Comparison of ENCODE assay signal across 14 cellular contexts in the genomic region with DNA sequence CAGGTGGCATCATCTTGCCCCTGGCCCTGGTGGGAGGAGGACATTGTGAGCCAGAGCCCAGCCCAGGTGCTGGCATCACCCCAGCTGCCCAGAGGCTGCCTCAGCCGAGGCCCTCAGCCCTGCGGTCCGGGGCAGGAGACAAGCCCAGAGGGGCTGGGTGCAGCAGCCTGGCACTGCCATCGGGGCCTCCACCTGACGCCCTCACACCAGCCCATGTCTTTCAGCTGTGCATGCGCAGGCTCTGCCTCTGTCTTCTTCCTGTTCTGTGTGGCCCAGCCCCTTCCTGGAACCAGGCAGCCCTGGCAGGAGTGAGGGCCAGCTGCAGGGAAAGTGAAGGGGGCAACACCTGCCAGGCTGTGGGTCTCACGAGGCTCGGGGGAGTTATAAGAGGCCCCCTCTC. TPM values are rescaled to one million over a fixed set of nuclear protein-coding genes. Genes with fewer than 3 reads are reported as not detected.
DNase-seq lines count a peak whose midpoint lies in the region; TF ChIP-seq lines count a peak whose summit lies in the region.
"Had no signal": no experiment of that assay in that cellular context is flagged by ENCODE, and none has a peak within 500 bp of the region (broad histone marks: within the 10 kb centered on the region; RNA-seq: fewer than 3 reads in every experiment).

No MANE protein-coding gene starts in this region.

- peaks cover 0 to 61% of the 10 kb centered on the region in 2 experiments; a peak in 2 of 3 replicates for H3K36me3 ChIP-seq in HEK293 (ENCODE audit: control insufficient read depth in 2 of 2, insufficient read depth in 1 of 2, low read length in 2 of 2)
- peaks cover 62% of the 10 kb centered on the region for H3K36me3 ChIP-seq in suprapubic skin

- peaks cover 7% of the 10 kb centered on the region for H3K36me3 Mint-ChIP-seq in activated naive CD4-positive, alpha-beta T cell treated with anti-CD3 and anti-CD28 coated beads, Interleukin-2, amount 50 U/mL, for 24 hours
- H3K36me3 Mint-ChIP-seq: natural killer cell had no signal

- no peaks in the 10 kb centered on the region for H3K9me3 ChIP-seq in HEK293 (ENCODE audit: control insufficient read depth, insufficient read depth, low read depth, low read length)
- no peaks in the 10 kb centered on the region for H3K9me3 ChIP-seq in suprapubic skin

- peak overlapping the region; percentile 23 for H3K4me3 Mint-ChIP-seq in activated naive CD4-positive, alpha-beta T cell treated with anti-CD3 and anti-CD28 coated beads, Interleukin-2, amount 50 U/mL, for 24 hours
- H3K4me3 Mint-ChIP-seq: natural killer cell had no signal

- TF ChIP-seq POLR2A in suprapubic skin (IDR thresholded peaks at IDR 0.05), result no peak

- H3K4me1 Mint-ChIP-seq in activated naive CD4-positive, alpha-beta T cell treated with anti-CD3 and anti-CD28 coated beads, Interleukin-2, amount 50 U/mL, for 24 hours, result peaks cover 50% of the 10 kb centered on the region

- no CpG with 5 or more reads among the region's 8 CpGs for WGBS in suprapubic skin

- no peak overlapping the region for H3K27ac Mint-ChIP-seq in activated naive CD4-positive, alpha-beta T cell treated with anti-CD3 and anti-CD28 coated beads, Interleukin-2, amount 50 U/mL, for 24 hours
- H3K27ac Mint-ChIP-seq: natural killer cell had no signal

- POLR2A ChIA-PET in HEK293 (lab: Yijun Ruan, JAX), result interaction anchor here (1.8 kb wide), 1 partner anchor 26 kb away, joined by 6 read pairs; a partner anchor contains a TSS

- H3K9me3 Mint-ChIP-seq in activated naive CD4-positive, alpha-beta T cell treated with anti-CD3 and anti-CD28 coated beads, Interleukin-2, amount 50 U/mL, for 24 hours, result no peaks in the 10 kb centered on the region
- H3K9me3 Mint-ChIP-seq: natural killer cell had no signal

- peak; percentile 22 for DNase-seq in stimulated activated CD4-positive, alpha-beta T cell treated with anti-CD3 and anti-CD28 coated beads, Interleukin-12 subunit alpha, Interleukin-12 subunit beta, amount 100 ng/mL, for 4 hours
- DNase-seq in stimulated activated CD4-positive, alpha-beta T cell treated with anti-CD3 and anti-CD28 coated beads, Interleukin-4, amount 100 ng/mL, for 24 hours, result no peak
- no peak for DNase-seq in suprapubic skin (ENCODE audit: low spot score in 2 of 2)
- DNase-seq in NK-92 (lab: John Stamatoyannopoulos, UW; ENCODE audit: unreplicated experiment), result no peak
- no peak for DNase-seq in NCI-H69 (lab: John Stamatoyannopoulos, UW)
- DNase-seq: activated gamma-delta T cell treated with Interleukin-2 at 50 U/mL for 16 hours, AML-193, DMS 273 treated with DMSO at 0.1 percent for 48 hours, islet precursor cell, natural killer cell, NCI-H1694, Right ventricle myocardium superior had no signal

- CTCF ChIA-PET in HEK293 (lab: Yijun Ruan, JAX), result interaction anchor here (0.8 to 2.8 kb wide), 4 partner anchors 16 to 91 kb away, joined by 4 to 11 read pairs (median 6); no protein-coding TSS in a partner anchor

- H3K27me3 ChIP-seq in suprapubic skin, result no peaks in the 10 kb centered on the region

- H3K27me3 Mint-ChIP-seq in activated naive CD4-positive, alpha-beta T cell treated with anti-CD3 and anti-CD28 coated beads, Interleukin-2, amount 50 U/mL, for 24 hours, result no peaks in the 10 kb centered on the region

- H3K4me1 ChIP-seq in HEK293 (ENCODE audit: control insufficient read depth, insufficient read depth, low read length), result peaks cover 6% of the 10 kb centered on the region; the same call in 1 of the 2 replicates
- H3K4me1 ChIP-seq in suprapubic skin, result peaks cover 41% of the 10 kb centered on the region

- H3K4me3 ChIP-seq in HEK293 (ENCODE audit: low read depth, low read length), result no peak overlapping the region
- H3K4me3 ChIP-seq in suprapubic skin, result no peak overlapping the region

- no peak overlapping the region for H3K27ac ChIP-seq in HEK293 (ENCODE audit: extremely low read depth, low read depth, low read length)
- peak overlapping the region; percentile 76 for H3K27ac ChIP-seq in suprapubic skin

- no peak for TF ChIP-seq EP300 in suprapubic skin (IDR thresholded peaks at IDR 0.05)

- TF ChIP-seq CTCF in HEK293 (tag by site-specific recombination; IDR thresholded peaks at IDR 0.05) (no peak), suprapubic skin (IDR thresholded peaks at IDR 0.05) (no peak)

TF ChIP-seq in HEK293, 187 proteins besides CTCF, POLR2A, EP300 and RAD21:
- TF ChIP-seq, protein P1, sequence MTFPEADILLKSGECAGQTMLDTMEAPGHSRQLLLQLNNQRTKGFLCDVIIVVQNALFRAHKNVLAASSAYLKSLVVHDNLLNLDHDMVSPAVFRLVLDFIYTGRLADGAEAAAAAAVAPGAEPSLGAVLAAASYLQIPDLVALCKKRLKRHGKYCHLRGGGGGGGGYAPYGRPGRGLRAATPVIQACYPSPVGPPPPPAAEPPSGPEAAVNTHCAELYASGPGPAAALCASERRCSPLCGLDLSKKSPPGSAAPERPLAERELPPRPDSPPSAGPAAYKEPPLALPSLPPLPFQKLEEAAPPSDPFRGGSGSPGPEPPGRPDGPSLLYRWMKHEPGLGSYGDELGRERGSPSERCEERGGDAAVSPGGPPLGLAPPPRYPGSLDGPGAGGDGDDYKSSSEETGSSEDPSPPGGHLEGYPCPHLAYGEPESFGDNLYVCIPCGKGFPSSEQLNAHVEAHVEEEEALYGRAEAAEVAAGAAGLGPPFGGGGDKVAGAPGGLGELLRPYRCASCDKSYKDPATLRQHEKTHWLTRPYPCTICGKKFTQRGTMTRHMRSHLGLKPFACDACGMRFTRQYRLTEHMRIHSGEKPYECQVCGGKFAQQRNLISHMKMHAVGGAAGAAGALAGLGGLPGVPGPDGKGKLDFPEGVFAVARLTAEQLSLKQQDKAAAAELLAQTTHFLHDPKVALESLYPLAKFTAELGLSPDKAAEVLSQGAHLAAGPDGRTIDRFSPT (tag by site-specific recombination; IDR thresholded peaks at IDR 0.05), result 0 out of 2 replicates have a peak, but pooled peaks have one; percentile 20
- TF ChIP-seq, protein P2, sequence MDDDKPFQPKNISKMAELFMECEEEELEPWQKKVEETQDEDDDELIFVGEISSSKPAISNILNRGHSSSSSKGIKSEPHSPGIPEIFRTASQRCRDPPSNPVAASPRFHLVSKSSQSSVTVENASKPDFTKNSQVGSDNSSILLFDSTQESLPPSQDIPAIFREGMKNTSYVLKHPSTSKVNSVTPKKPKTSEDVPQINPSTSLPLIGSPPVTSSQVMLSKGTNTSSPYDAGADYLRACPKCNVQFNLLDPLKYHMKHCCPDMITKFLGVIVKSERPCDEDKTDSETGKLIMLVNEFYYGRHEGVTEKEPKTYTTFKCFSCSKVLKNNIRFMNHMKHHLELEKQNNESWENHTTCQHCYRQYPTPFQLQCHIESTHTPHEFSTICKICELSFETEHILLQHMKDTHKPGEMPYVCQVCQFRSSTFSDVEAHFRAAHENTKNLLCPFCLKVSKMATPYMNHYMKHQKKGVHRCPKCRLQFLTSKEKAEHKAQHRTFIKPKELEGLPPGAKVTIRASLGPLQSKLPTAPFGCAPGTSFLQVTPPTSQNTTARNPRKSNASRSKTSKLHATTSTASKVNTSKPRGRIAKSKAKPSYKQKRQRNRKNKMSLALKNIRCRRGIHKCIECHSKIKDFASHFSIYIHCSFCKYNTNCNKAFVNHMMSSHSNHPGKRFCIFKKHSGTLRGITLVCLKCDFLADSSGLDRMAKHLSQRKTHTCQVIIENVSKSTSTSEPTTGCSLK (tag by site-specific recombination; IDR thresholded peaks at IDR 0.05), result no peak

RNA-seq across cellular contexts. Expression of a gene that starts 4.8 kb away (rescaled TPM):
- 10 to 100 TPM in 1 of 4 donors, 1 to 10 TPM in 3; 5.2 to 10.7 (median 5.9) TPM for total RNA-seq in suprapubic skin

RNA-seq across cellular contexts. Expression of a gene that starts 26.2 kb away (rescaled TPM):
- 100 to 1,000 TPM in 1 of 4 donors, 10 to 100 TPM in 3; 55.8 to 103 (median 63.1) TPM for total RNA-seq in suprapubic skin
